Comparison of ENCODE assay signal across 13 cellular contexts in genomic region chr18:7921938-7922587, GRCh38.
DNase-seq lines count a peak whose midpoint lies in the region; ATAC-seq lines count a peak whose summit lies in the region.
"Had no signal": no experiment of that assay in that cellular context is flagged by ENCODE, and none has a peak within 500 bp of the region (broad histone marks: within the 10 kb centered on the region; RNA-seq: fewer than 3 reads in every experiment).

No MANE protein-coding gene starts in this region.

- H3K9me3 ChIP-seq in SJSA1 (replicated peaks): no peaks in the 10 kb centered on the region
- H3K9me3 ChIP-seq: Caco-2 had no signal

- H3K4me1 ChIP-seq in SJSA1 (replicated peaks): peaks cover 34% of the 10 kb centered on the region

- peak overlapping the region; percentile 69 for H3K27ac ChIP-seq in SJSA1

- no peaks in the 10 kb centered on the region for H3K36me3 ChIP-seq in SJSA1

- DNase-seq in Daoy (ENCODE audit: low read depth) (peak; percentile 41), SJSA1 (ENCODE audit: low read depth in 1 of 2, low spot score in 2 of 2) (peak in 1 of 2 experiments; percentile 72), fibroblast of peridontal ligament (ENCODE audit: extremely low read depth) (peak; percentile 73), pulmonary artery endothelial cell (ENCODE audit: low read depth, low spot score) (peak; percentile 70), NCI-H82 (lab: John Stamatoyannopoulos, UW) (no peak)
- no peak for DNase-seq in activated CD8-positive, alpha-beta memory T cell treated with anti-CD3 and anti-CD28 coated beads for 24 hours
- DNase-seq: activated T-cell treated with anti-CD3 and anti-CD28 coated beads for 4 hours, Caco-2, NCI-H187 had no signal

- no peaks in the 10 kb centered on the region for H3K27me3 ChIP-seq in SJSA1 (replicated peaks)

- ATAC-seq in GM21529 (IDR thresholded peaks at IDR 0.05; ENCODE audit: unreplicated experiment): no peak
- ATAC-seq in HG03565 (IDR thresholded peaks at IDR 0.05; ENCODE audit: unreplicated experiment): no peak
- ATAC-seq: natural killer cell treated with Interleukin-12 subunit alpha and Interleukin-12 subunit beta and Interleukin-15 and Interleukin-18, amount 100 ng/mL, for 72 hours; stimulated activated effector memory CD8-positive, alpha-beta T cell treated with anti-CD3 and anti-CD28 coated beads, Interleukin-12 subunit alpha, Interleukin-12 subunit beta, amount 100 ng/mL, for 72 hours had no signal

- H3K4me3 ChIP-seq in SJSA1: no peak overlapping the region

Comparison
In these comparisons a context has a peak if more than half of its experiments do, and no peak if none do; other contexts are left out.
1. DNase-seq: peak in Daoy (single experiment), fibroblast of peridontal ligament (single experiment) and pulmonary artery endothelial cell (single experiment); none in NCI-H82 (single experiment) and activated CD8-positive, alpha-beta memory T cell treated with anti-CD3 and anti-CD28 coated beads for 24 hours (single experiment).